ENCODE assay signal across 26 cellular contexts in genomic region chr15:36401586-36401966, GRCh38.
A peak's percentile ranks its signal among the peaks of the same experiment; 100 is the strongest.
DNase-seq lines count a peak whose midpoint lies in the region; ATAC-seq, FAIRE-seq and TF ChIP-seq lines count a peak whose summit lies in the region.
"Had no signal": no experiment of that assay in that cellular context is flagged by ENCODE, and none has a peak within 500 bp of the region (broad histone marks: within the 10 kb centered on the region; RNA-seq: fewer than 3 reads in every experiment).

No MANE protein-coding gene starts in this region.

- H2AFZ ChIP-seq in GM23248 = peak overlapping the region; percentile 19; the same call in 1 of the 2 replicates
- peak overlapping the region; percentile 46 for H2AFZ ChIP-seq in K562 (ENCODE audit: low read depth, low read length)

- in situ Hi-C loops in GM23248 (cut with MboI) = no loop called here
- in situ Hi-C loops in K562 (cut with MboI) = no loop called here

- no peak for TF ChIP-seq EP300 in K562 (IDR thresholded peaks at IDR 0.05; ENCODE audit: low read length)

- intact Hi-C loops in K562 (cut with micrococcal nuclease) = no loop called here

- H3K79me2 ChIP-seq in GM23248 (ENCODE audit: insufficient read depth) = no peaks in the 10 kb centered on the region
- no peaks in the 10 kb centered on the region for H3K79me2 ChIP-seq in K562 (ENCODE audit: control insufficient read depth, insufficient read depth, low read length)

- TF ChIP-seq CTCF in K562 (IDR thresholded peaks at IDR 0.05 in 2 of 3, conservative IDR thresholded peaks at IDR 0.05 in 1 of 3; ENCODE audit: insufficient read depth in 2 of 3, low read depth in 1 of 3, low read length in 3 of 3) = no peak

- no peak for TF ChIP-seq RAD21 in K562 (CRISPR knock-in tag; conservative IDR thresholded peaks at IDR 0.05 in 1 of 2, IDR thresholded peaks at IDR 0.05 in 1 of 2)

- H3K4me1 ChIP-seq in GM23248 (ENCODE audit: insufficient read depth) (no peaks in the 10 kb centered on the region), K562 (replicated peaks in 1 of 2; ENCODE audit: control insufficient read depth in 2 of 2, insufficient read depth in 2 of 2, low read length in 2 of 2) (no peaks in the 10 kb centered on the region; a peak in 1 of 5 replicates)
- H3K4me1 ChIP-seq: esophagus muscularis mucosa, heart left ventricle had no signal

- CTCF ChIA-PET in K562 (lab: Yijun Ruan, JAX; ENCODE audit: low intra/inter-chr PET ratio) = no interaction called here

- H3K27me3 ChIP-seq in GM23248 (replicated peaks; ENCODE audit: insufficient read depth) = no peaks in the 10 kb centered on the region
- no peaks in the 10 kb centered on the region for H3K27me3 ChIP-seq in MG63
- H3K27me3 ChIP-seq in K562 (ENCODE audit: control insufficient read depth in 2 of 2, insufficient read depth in 2 of 2, low read length in 2 of 2) = no peaks in the 10 kb centered on the region
- H3K27me3 ChIP-seq: esophagus muscularis mucosa, heart left ventricle had no signal

- no peaks in the 10 kb centered on the region for H3K9me1 ChIP-seq in K562 (ENCODE audit: control insufficient read depth, insufficient read depth, low read length)

- H3K36me3 ChIP-seq in GM23248 (ENCODE audit: low read depth) = no peaks in the 10 kb centered on the region
- no peaks in the 10 kb centered on the region for H3K36me3 ChIP-seq in MG63
- no peaks in the 10 kb centered on the region for H3K36me3 ChIP-seq in K562 (ENCODE audit: control insufficient read depth, insufficient read depth, low read length)
- H3K36me3 ChIP-seq: esophagus muscularis mucosa, heart left ventricle had no signal

- DNase-seq in GM23248 (no peak), MG63 (no peak), K562 (ENCODE audit: extremely low read depth in 1 of 4, low spot score in 3 of 4) (no peak), myocyte (ENCODE audit: low read depth) (peak; percentile 14), SW 1271 (lab: John Stamatoyannopoulos, UW) (no peak), SIG-M5 (lab: John Stamatoyannopoulos, UW) (no peak), NCI-H1436 treated with DMSO at 0.1 percent for 48 hours (lab: John Stamatoyannopoulos, UW) (no peak)
- DNase-seq: activated CD4-positive, alpha-beta T cell treated with anti-CD3 and anti-CD28 coated beads for 1 hour; activated naive CD4-positive, alpha-beta T cell treated with anti-CD3 and anti-CD28 coated beads, Interleukin-2, amount 50 U/mL, for 16 hours; activated T-cell treated with anti-CD3 and anti-CD28 coated beads, Interleukin-2, amount 50 U/mL, for 48 hours; cerebellar nuclear complex; COR-L47; DMS79 treated with DMSO at 0.1 percent for 48 hours; effector CD8-positive, alpha-beta T cell; heart left ventricle; NCI-H1694 treated with DMSO at 0.1 percent for 48 hours; NCI-H69; SHP77 treated with DMSO at 0.1 percent for 48 hours; stimulated activated CD8-positive, alpha-beta memory T cell treated with anti-CD3 and anti-CD28 coated beads, Interleukin-4, amount 100 ng/mL, for 48 hours; substantia nigra; T-helper 2 cell had no signal

- ATAC-seq in K562 = no peak
- no peak for ATAC-seq in GM18868 (IDR thresholded peaks at IDR 0.05; ENCODE audit: unreplicated experiment)
- ATAC-seq: heart left ventricle had no signal

- no peak overlapping the region for H3K27ac ChIP-seq in GM23248
- no peak overlapping the region for H3K27ac ChIP-seq in K562 (ENCODE audit: extremely low read depth, low read depth, low read length)
- H3K27ac ChIP-seq: esophagus muscularis mucosa, heart left ventricle, HL-60 had no signal

- no peak for FAIRE-seq in K562 (lab: Jason Lieb, UNC)
- FAIRE-seq: astrocyte, urothelium cell line had no signal

- POLR2A ChIA-PET in K562 (lab: Yijun Ruan, JAX) = interaction anchor here (1.0 kb wide), 1 partner anchor 12 kb away, joined by 3 read pairs; no protein-coding TSS in a partner anchor

- H3K9me2 ChIP-seq in GM23248 (ENCODE audit: insufficient read depth) = no peaks in the 10 kb centered on the region

- no peaks in the 10 kb centered on the region for H3F3A ChIP-seq in GM23248 (ENCODE audit: insufficient read depth)

- no peaks in the 10 kb centered on the region for H3K9me3 ChIP-seq in GM23248 (ENCODE audit: low read depth)
- no peaks in the 10 kb centered on the region for H3K9me3 ChIP-seq in MG63
- no peaks in the 10 kb centered on the region; the same call in 1 of the 2 replicates for H3K9me3 ChIP-seq in K562 (replicated peaks; ENCODE audit: control insufficient read depth, insufficient read depth, low read depth, low read length)
- H3K9me3 ChIP-seq: esophagus muscularis mucosa, heart left ventricle had no signal

- H3K4me3 ChIP-seq in GM23248 = no peak overlapping the region
- H3K4me3 ChIP-seq in MG63 = peak overlapping the region; percentile 38
- H3K4me3 ChIP-seq in K562 = no peak overlapping the region
- H3K4me3 ChIP-seq: esophagus muscularis mucosa had no signal

- TF ChIP-seq POLR2A in K562 (conservative IDR thresholded peaks at IDR 0.05) = no peak

- H4K20me1 ChIP-seq in GM23248 (ENCODE audit: insufficient read depth) (no peaks in the 10 kb centered on the region), K562 (replicated peaks; ENCODE audit: control insufficient read depth, insufficient read depth, low read length) (no peaks in the 10 kb centered on the region)

- BruUV-seq in K562 (replicated peaks; lab: Mats Ljungman, UMichigan) = no TSS peak

- no peak overlapping the region for H3K9ac ChIP-seq in GM23248
- H3K9ac ChIP-seq in K562 (ENCODE audit: insufficient read depth in 1 of 2, low read depth in 2 of 2, low read length in 2 of 2) = no peak overlapping the region

- H3K4me2 ChIP-seq in GM23248 (ENCODE audit: unreplicated experiment) = no peak overlapping the region
- no peak overlapping the region; the same call in 1 of the 2 replicates for H3K4me2 ChIP-seq in K562 (ENCODE audit: insufficient read depth, low read length)

- 87 to 92% methylated on average over 3 of the region's 3 CpGs for WGBS in GM23248 (ENCODE audit: low coverage in 1 of 2, low lambda C conversion rate in 2 of 2, missing lambda C conversion rate in 2 of 2), 2 experiments
- 47% methylated on average over 3 of the region's 3 CpGs for WGBS in K562 (ENCODE audit: insufficient coverage, low coverage, missing lambda C conversion rate)

TF ChIP-seq in K562, 482 proteins besides CTCF, POLR2A, EP300 and RAD21:
- TF ChIP-seq KAT8 (IDR thresholded peaks at IDR 0.05; ENCODE audit: low read depth) (no peak), COPS2 (conservative IDR thresholded peaks at IDR 0.05) (no peak), E2F3 (CRISPR knock-in tag; IDR thresholded peaks at IDR 0.05) (no peak), TBP (optimal IDR thresholded peaks at IDR 0.05; ENCODE audit: low read depth, low read length) (no peak), SMAD3 (CRISPR knock-in tag; conservative IDR thresholded peaks at IDR 0.05) (no peak), CREB3L1 (IDR thresholded peaks at IDR 0.05; ENCODE audit: borderline replicate concordance, low read depth) (no peak), ATF6 (CRISPR knock-in tag; IDR thresholded peaks at IDR 0.05) (no peak), CHD4 (IDR thresholded peaks at IDR 0.05; ENCODE audit: insufficient read depth, insufficient replicate concordance, low read depth, low read length, poor library complexity, severe bottlenecking) (no peak), ZKSCAN8 (CRISPR knock-in tag; IDR thresholded peaks at IDR 0.05) (no peak)
